In the genomic region with DNA sequence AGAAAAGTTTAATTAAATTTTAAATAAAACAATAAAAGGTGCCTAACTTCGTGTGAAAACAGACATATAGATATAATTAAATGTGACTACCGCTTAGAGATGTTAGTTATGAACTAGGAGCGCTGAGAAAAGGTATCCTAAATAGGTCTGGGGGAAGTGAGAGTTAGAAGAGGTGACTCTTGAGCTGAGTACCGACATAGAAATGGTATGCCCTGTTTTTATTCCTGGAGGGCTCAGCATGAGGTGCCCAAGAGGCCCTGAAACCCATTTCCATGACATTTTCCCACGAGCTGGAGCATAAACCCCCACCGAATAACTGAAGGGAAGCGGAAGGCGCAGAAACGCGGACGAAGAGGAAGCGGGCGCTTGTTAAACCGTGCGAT, we compare ENCODE assay signal across 8 cellular contexts. TPM values are rescaled to one million over a fixed set of nuclear protein-coding genes. Genes with fewer than 3 reads are reported as not detected.
DNase-seq lines count a peak whose midpoint lies in the region; ATAC-seq and TF ChIP-seq lines count a peak whose summit lies in the region.

No MANE protein-coding gene starts in this region.

- H3F3A ChIP-seq in SK-N-SH (replicated peaks; ENCODE audit: insufficient read depth) (peaks cover 5% of the 10 kb centered on the region), smooth muscle cell (ENCODE audit: low read depth) (no peaks in the 10 kb centered on the region)

- TF ChIP-seq EP300 in SK-N-SH (IDR thresholded peaks at IDR 0.05; ENCODE audit: borderline replicate concordance in 1 of 2, low read depth in 1 of 2, low read length in 1 of 2), result no peak

- in situ Hi-C loops in HAP-1 (cut with MboI; ENCODE audit: low sequenced_read_pairs) (no loop called here), ACHN (cut with HindIII; ENCODE audit: low pct_ligation_motif_present, low pct_unique_long_range_greater_than_20kb, low sequenced_read_pairs) (loop anchor here (25.0 kb wide), 1 partner anchor 265 kb away; a partner anchor contains a TSS)

- H3K9ac ChIP-seq in SK-N-SH (peak overlapping the region; percentile 55; the same call in 1 of the 2 replicates), smooth muscle cell (ENCODE audit: low read depth) (peak overlapping the region; percentile 52)

- no peak for ATAC-seq in HG03442 (IDR thresholded peaks at IDR 0.05; ENCODE audit: unreplicated experiment)

- DNase-seq in HAP-1 (ENCODE audit: low spot score in 2 of 2) (no peak), SK-N-SH (no peak), foreskin fibroblast (no peak), smooth muscle cell (lab: John Stamatoyannopoulos, UW; ENCODE audit: unreplicated experiment) (no peak), NCI-H226 (no peak), ACHN (no peak)
- DNase-seq in activated CD8-positive, alpha-beta memory T cell treated with anti-CD3 and anti-CD28 coated beads for 24 hours, result no peak

- CTCF ChIA-PET in SK-N-SH (lab: Yijun Ruan, JAX), result interaction anchor here (0.7 to 2.0 kb wide), 9 partner anchors 9 to 276 kb away, joined by 3 to 15 read pairs (median 4); a partner anchor contains a TSS

- POLR2A ChIA-PET in SK-N-SH (lab: Yijun Ruan, JAX), result interaction anchor here (0.6 to 1.4 kb wide), 5 partner anchors 10 to 260 kb away, joined by 3 to 6 read pairs (median 4); no protein-coding TSS in a partner anchor

- peaks cover 6% of the 10 kb centered on the region; the same call in 1 of the 2 replicates for H3K4me1 ChIP-seq in HAP-1
- H3K4me1 ChIP-seq in SK-N-SH (ENCODE audit: control insufficient read depth in 1 of 2, insufficient read depth in 2 of 2, low read depth in 1 of 2, low read length in 1 of 2), result peaks cover 8 to 21% of the 10 kb centered on the region in 2 experiments; a peak in 2 of 4 replicates
- peaks cover 21% of the 10 kb centered on the region for H3K4me1 ChIP-seq in smooth muscle cell (ENCODE audit: low read depth)

- peak overlapping the region; percentile 80 for H3K4me2 ChIP-seq in SK-N-SH
- H3K4me2 ChIP-seq in smooth muscle cell, result peak overlapping the region; percentile 85

- H3K4me3 ChIP-seq in HAP-1 (peak overlapping the region; percentile 76), SK-N-SH (ENCODE audit: low read depth in 2 of 2, low read length in 1 of 2) (peak overlapping the region; percentile 91 to 93), foreskin fibroblast (ENCODE audit: low read depth in 1 of 2, low read length in 2 of 2) (peak overlapping the region; percentile 88 to 96), smooth muscle cell (peak overlapping the region; percentile 81)

- H4K20me1 ChIP-seq in SK-N-SH (ENCODE audit: insufficient read depth) (peaks cover 9% of the 10 kb centered on the region; the same call in 1 of the 2 replicates), smooth muscle cell (ENCODE audit: low read depth) (peaks cover 31% of the 10 kb centered on the region)

- no peaks in the 10 kb centered on the region for H3K36me3 ChIP-seq in HAP-1 (replicated peaks)
- peaks cover 6 to 12% of the 10 kb centered on the region in 2 experiments for H3K36me3 ChIP-seq in SK-N-SH (replicated peaks in 1 of 2; ENCODE audit: control insufficient read depth in 1 of 2, insufficient read depth in 2 of 2, low read length in 1 of 2)
- H3K36me3 ChIP-seq in smooth muscle cell (ENCODE audit: low read depth), result no peaks in the 10 kb centered on the region

- TF ChIP-seq CTCF in SK-N-SH (IDR thresholded peaks at IDR 0.05) (no peak), foreskin fibroblast (IDR thresholded peaks at IDR 0.05; ENCODE audit: low read depth, low read length) (no peak), smooth muscle cell (IDR thresholded peaks at IDR 0.05; ENCODE audit: borderline replicate concordance, insufficient read depth, poor library complexity, severe bottlenecking) (no peak)

- 8% methylated on average over 15 of the region's 15 CpGs for WGBS in SK-N-SH (ENCODE audit: low lambda C conversion rate)
- 3% methylated on average over 15 of the region's 15 CpGs for WGBS in smooth muscle cell (ENCODE audit: low lambda C conversion rate)

- H3K9me2 ChIP-seq in SK-N-SH, result no peaks in the 10 kb centered on the region

- H3K27ac ChIP-seq in SK-N-SH (ENCODE audit: low read depth in 2 of 2, low read length in 1 of 2) (peak overlapping the region; percentile 76 to 98), smooth muscle cell (ENCODE audit: low read depth) (peak overlapping the region; percentile 91)

- H3K27me3 ChIP-seq in HAP-1 (ENCODE audit: low read depth) (peaks cover 2% of the 10 kb centered on the region), SK-N-SH (ENCODE audit: insufficient read depth) (no peaks in the 10 kb centered on the region), smooth muscle cell (ENCODE audit: low read depth) (no peaks in the 10 kb centered on the region)

- H3K9me3 ChIP-seq in HAP-1 (no peaks in the 10 kb centered on the region), SK-N-SH (no peaks in the 10 kb centered on the region), smooth muscle cell (replicated peaks; ENCODE audit: low read depth) (no peaks in the 10 kb centered on the region)

- H3K79me2 ChIP-seq in SK-N-SH (ENCODE audit: insufficient read depth) (peaks cover 44% of the 10 kb centered on the region), smooth muscle cell (ENCODE audit: low read depth) (peaks cover 42% of the 10 kb centered on the region)

- H2AFZ ChIP-seq in SK-N-SH (ENCODE audit: low read depth) (peak overlapping the region; percentile 98), smooth muscle cell (ENCODE audit: low read depth) (peak overlapping the region; percentile 78)

- TF ChIP-seq RAD21 in SK-N-SH (IDR thresholded peaks at IDR 0.05; ENCODE audit: low read length), result no peak

TF ChIP-seq in SK-N-SH, 30 proteins besides CTCF, POLR2A, EP300 and RAD21:
- TF ChIP-seq ELF1 (IDR thresholded peaks at IDR 0.05), result peak; percentile 60; the same call in 1 of the 2 replicates
- TF ChIP-seq, protein P1, sequence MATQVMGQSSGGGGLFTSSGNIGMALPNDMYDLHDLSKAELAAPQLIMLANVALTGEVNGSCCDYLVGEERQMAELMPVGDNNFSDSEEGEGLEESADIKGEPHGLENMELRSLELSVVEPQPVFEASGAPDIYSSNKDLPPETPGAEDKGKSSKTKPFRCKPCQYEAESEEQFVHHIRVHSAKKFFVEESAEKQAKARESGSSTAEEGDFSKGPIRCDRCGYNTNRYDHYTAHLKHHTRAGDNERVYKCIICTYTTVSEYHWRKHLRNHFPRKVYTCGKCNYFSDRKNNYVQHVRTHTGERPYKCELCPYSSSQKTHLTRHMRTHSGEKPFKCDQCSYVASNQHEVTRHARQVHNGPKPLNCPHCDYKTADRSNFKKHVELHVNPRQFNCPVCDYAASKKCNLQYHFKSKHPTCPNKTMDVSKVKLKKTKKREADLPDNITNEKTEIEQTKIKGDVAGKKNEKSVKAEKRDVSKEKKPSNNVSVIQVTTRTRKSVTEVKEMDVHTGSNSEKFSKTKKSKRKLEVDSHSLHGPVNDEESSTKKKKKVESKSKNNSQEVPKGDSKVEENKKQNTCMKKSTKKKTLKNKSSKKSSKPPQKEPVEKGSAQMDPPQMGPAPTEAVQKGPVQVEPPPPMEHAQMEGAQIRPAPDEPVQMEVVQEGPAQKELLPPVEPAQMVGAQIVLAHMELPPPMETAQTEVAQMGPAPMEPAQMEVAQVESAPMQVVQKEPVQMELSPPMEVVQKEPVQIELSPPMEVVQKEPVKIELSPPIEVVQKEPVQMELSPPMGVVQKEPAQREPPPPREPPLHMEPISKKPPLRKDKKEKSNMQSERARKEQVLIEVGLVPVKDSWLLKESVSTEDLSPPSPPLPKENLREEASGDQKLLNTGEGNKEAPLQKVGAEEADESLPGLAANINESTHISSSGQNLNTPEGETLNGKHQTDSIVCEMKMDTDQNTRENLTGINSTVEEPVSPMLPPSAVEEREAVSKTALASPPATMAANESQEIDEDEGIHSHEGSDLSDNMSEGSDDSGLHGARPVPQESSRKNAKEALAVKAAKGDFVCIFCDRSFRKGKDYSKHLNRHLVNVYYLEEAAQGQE (IDR thresholded peaks at IDR 0.05; ENCODE audit: low read depth, low read length), result 0 out of 2 replicates have a peak, but pooled peaks have one; percentile 35
- TF ChIP-seq FOXJ3 (CRISPR knock-in tag; IDR thresholded peaks at IDR 0.05), result no peak
- TF ChIP-seq, protein P2, sequence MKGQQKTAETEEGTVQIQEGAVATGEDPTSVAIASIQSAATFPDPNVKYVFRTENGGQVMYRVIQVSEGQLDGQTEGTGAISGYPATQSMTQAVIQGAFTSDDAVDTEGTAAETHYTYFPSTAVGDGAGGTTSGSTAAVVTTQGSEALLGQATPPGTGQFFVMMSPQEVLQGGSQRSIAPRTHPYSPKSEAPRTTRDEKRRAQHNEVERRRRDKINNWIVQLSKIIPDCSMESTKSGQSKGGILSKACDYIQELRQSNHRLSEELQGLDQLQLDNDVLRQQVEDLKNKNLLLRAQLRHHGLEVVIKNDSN (IDR thresholded peaks at IDR 0.05; ENCODE audit: borderline replicate concordance, low read depth), result no peak
- TF ChIP-seq SIN3A (IDR thresholded peaks at IDR 0.05; ENCODE audit: borderline replicate concordance, low read depth, low read length), result no peak
- peak; percentile 58 for TF ChIP-seq RCOR1 (IDR thresholded peaks at IDR 0.05; ENCODE audit: low read length)
- no peak; the same call in 1 of the 2 replicates for TF ChIP-seq MXI1 (IDR thresholded peaks at IDR 0.05; ENCODE audit: low read depth, low read length)
- TF ChIP-seq POLR2AphosphoS5 (IDR thresholded peaks at IDR 0.05; ENCODE audit: low read depth, low read length), result no peak; the same call in 1 of the 2 replicates
- TF ChIP-seq GABPA (IDR thresholded peaks at IDR 0.05; ENCODE audit: low read depth), result peak; percentile 58
- TF ChIP-seq SMC3 (IDR thresholded peaks at IDR 0.05; ENCODE audit: low read depth, low read length), result no peak

RNA-seq across cellular contexts. Expression of a gene that starts 0.4 kb away (rescaled TPM):
- polyA plus RNA-seq in SK-N-SH (2012; rRNA removed), result 46.3 and 63.1 TPM in 2 replicates
- 77.1 and 82.2 TPM in 2 replicates for polyA plus RNA-seq in SK-N-SH (2012; cell fraction: cytosol; rRNA removed)
- 11.7 and 22.2 TPM in 2 replicates for polyA plus RNA-seq in SK-N-SH (2012; cell fraction: nucleus; rRNA removed)
- 62.5 and 96.8 TPM in 2 replicates for total RNA-seq in smooth muscle cell
- polyA plus RNA-seq in smooth muscle cell, result 69.9 and 81.6 TPM in 2 replicates
